In the genomic region with DNA sequence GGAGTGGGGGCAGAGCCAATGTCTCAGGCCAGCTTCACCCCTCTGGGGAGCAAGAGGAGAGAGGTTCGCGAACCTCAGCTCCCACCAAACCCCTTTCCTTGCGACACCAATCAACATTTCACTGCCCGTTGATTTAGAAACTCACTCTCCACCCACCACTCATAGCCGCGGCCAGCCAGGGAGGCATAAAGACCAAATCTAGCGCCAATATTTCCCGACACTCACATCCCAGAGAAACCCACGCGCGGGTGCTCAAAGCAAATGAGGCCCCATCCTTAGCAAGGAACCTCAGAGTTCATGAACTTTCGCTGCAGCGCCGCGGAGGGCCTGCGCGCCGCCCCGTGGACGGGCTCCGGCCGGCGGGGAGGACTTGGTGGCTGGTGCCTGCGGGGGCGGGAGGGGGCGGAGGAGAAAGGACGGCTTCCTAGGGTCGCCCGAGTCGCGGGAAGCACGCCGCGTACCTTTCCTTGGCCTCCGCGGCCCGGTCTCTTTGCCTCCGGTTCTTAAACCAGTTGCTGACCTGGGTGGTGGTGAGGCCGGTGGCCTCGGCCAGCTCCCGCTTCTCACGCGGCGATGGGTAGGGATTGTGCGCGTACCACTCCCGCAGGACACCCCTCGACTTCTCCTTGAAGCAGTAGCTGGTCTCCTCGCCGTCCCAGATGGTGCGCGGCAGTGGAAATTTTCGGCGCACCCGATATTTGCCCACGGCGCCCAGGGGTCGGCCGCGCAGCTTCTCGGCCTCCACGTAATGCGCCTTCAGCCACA, we compare ENCODE assay signal across 8 cellular contexts. TPM values are rescaled to one million over a fixed set of nuclear protein-coding genes. Genes with fewer than 3 reads are reported as not detected.
A peak's percentile ranks its signal among the peaks of the same experiment; 100 is the strongest.
DNase-seq lines count a peak whose midpoint lies in the region; ATAC-seq and TF ChIP-seq lines count a peak whose summit lies in the region.

No MANE protein-coding gene starts in this region.

- no peaks in the 10 kb centered on the region for H3K9me3 ChIP-seq in ectodermal cell (ENCODE audit: control insufficient read depth, low read length)
- H3K9me3 ChIP-seq in neuron (ENCODE audit: low read length) = no peaks in the 10 kb centered on the region

- H3K36me3 ChIP-seq in ectodermal cell (ENCODE audit: control insufficient read depth, insufficient read depth, low read length) = no peaks in the 10 kb centered on the region
- no peaks in the 10 kb centered on the region for H3K36me3 ChIP-seq in neuron (ENCODE audit: insufficient read depth, low read length)

- ATAC-seq in HG03378 (IDR thresholded peaks at IDR 0.05; ENCODE audit: unreplicated experiment) = no peak

- DNase-seq in EH (ENCODE audit: low read depth) (peak; percentile 50), LNCaP clone FGC (ENCODE audit: low read depth) (no peak), NCI-H2081 (lab: John Stamatoyannopoulos, UW) (no peak), NCI-H446 treated with DMSO at 0.1 percent for 48 hours (lab: John Stamatoyannopoulos, UW) (no peak)
- no peak for DNase-seq in stimulated activated CD4-positive, alpha-beta T cell treated with anti-CD3 and anti-CD28 coated beads, Interleukin-12 subunit alpha, Interleukin-12 subunit beta, amount 100 ng/mL, for 4 hours

- H3K27me3 ChIP-seq in ectodermal cell (ENCODE audit: control insufficient read depth, insufficient read depth, low read length, poor library complexity, severe bottlenecking) (peaks cover 100% of the 10 kb centered on the region), neuron (ENCODE audit: insufficient read depth, low read length) (peaks cover 84% of the 10 kb centered on the region)

- 2% methylated on average over 63 of the region's 63 CpGs for WGBS in ectodermal cell, 2 experiments

- H3K4me3 ChIP-seq in LNCaP clone FGC (ENCODE audit: low read depth, low read length) (peak overlapping the region; percentile 63), ectodermal cell (ENCODE audit: insufficient read depth, low read depth, low read length) (peak overlapping the region; percentile 37), neuron (ENCODE audit: low read length) (peak overlapping the region; percentile 60)

- no peak overlapping the region for H3K27ac ChIP-seq in ectodermal cell (ENCODE audit: insufficient read depth, low read depth, low read length, poor library complexity, severe bottlenecking)

- no peak for TF ChIP-seq CTCF in LNCaP clone FGC (IDR thresholded peaks at IDR 0.05; ENCODE audit: control insufficient read depth, extremely low read depth, insufficient read depth)

- H3K4me1 ChIP-seq in ectodermal cell (ENCODE audit: control insufficient read depth, insufficient read depth, low read length) (peaks cover 45% of the 10 kb centered on the region), neuron (ENCODE audit: insufficient read depth, low read length) (peaks cover 32% of the 10 kb centered on the region)

- H2AFZ ChIP-seq in neuron (ENCODE audit: low read depth, low read length) = peak overlapping the region; percentile 82

RNA-seq across cellular contexts. Expression of a gene that starts 0.9 kb away (rescaled TPM):
- 2.7 TPM for polyA plus RNA-seq in ectodermal cell (2013, experiment 1 of 4)
- 1.4 TPM for polyA plus RNA-seq in ectodermal cell (2013, experiment 2 of 4)
- 1.7 TPM for polyA plus RNA-seq in ectodermal cell (2013, experiment 3 of 4)
- polyA plus RNA-seq in ectodermal cell (2013, experiment 4 of 4) = 1.8 TPM
